In genomic region chrX:136689441-136689840, GRCh38 we compare ENCODE assay signal across 1 cellular context.
TF ChIP-seq lines count a peak whose summit lies in the region.

No MANE protein-coding gene starts in this region.

TF ChIP-seq in GM23338, 12 proteins besides CTCF, POLR2A, EP300 and RAD21 (continued from another document):
- TF ChIP-seq, protein P1, sequence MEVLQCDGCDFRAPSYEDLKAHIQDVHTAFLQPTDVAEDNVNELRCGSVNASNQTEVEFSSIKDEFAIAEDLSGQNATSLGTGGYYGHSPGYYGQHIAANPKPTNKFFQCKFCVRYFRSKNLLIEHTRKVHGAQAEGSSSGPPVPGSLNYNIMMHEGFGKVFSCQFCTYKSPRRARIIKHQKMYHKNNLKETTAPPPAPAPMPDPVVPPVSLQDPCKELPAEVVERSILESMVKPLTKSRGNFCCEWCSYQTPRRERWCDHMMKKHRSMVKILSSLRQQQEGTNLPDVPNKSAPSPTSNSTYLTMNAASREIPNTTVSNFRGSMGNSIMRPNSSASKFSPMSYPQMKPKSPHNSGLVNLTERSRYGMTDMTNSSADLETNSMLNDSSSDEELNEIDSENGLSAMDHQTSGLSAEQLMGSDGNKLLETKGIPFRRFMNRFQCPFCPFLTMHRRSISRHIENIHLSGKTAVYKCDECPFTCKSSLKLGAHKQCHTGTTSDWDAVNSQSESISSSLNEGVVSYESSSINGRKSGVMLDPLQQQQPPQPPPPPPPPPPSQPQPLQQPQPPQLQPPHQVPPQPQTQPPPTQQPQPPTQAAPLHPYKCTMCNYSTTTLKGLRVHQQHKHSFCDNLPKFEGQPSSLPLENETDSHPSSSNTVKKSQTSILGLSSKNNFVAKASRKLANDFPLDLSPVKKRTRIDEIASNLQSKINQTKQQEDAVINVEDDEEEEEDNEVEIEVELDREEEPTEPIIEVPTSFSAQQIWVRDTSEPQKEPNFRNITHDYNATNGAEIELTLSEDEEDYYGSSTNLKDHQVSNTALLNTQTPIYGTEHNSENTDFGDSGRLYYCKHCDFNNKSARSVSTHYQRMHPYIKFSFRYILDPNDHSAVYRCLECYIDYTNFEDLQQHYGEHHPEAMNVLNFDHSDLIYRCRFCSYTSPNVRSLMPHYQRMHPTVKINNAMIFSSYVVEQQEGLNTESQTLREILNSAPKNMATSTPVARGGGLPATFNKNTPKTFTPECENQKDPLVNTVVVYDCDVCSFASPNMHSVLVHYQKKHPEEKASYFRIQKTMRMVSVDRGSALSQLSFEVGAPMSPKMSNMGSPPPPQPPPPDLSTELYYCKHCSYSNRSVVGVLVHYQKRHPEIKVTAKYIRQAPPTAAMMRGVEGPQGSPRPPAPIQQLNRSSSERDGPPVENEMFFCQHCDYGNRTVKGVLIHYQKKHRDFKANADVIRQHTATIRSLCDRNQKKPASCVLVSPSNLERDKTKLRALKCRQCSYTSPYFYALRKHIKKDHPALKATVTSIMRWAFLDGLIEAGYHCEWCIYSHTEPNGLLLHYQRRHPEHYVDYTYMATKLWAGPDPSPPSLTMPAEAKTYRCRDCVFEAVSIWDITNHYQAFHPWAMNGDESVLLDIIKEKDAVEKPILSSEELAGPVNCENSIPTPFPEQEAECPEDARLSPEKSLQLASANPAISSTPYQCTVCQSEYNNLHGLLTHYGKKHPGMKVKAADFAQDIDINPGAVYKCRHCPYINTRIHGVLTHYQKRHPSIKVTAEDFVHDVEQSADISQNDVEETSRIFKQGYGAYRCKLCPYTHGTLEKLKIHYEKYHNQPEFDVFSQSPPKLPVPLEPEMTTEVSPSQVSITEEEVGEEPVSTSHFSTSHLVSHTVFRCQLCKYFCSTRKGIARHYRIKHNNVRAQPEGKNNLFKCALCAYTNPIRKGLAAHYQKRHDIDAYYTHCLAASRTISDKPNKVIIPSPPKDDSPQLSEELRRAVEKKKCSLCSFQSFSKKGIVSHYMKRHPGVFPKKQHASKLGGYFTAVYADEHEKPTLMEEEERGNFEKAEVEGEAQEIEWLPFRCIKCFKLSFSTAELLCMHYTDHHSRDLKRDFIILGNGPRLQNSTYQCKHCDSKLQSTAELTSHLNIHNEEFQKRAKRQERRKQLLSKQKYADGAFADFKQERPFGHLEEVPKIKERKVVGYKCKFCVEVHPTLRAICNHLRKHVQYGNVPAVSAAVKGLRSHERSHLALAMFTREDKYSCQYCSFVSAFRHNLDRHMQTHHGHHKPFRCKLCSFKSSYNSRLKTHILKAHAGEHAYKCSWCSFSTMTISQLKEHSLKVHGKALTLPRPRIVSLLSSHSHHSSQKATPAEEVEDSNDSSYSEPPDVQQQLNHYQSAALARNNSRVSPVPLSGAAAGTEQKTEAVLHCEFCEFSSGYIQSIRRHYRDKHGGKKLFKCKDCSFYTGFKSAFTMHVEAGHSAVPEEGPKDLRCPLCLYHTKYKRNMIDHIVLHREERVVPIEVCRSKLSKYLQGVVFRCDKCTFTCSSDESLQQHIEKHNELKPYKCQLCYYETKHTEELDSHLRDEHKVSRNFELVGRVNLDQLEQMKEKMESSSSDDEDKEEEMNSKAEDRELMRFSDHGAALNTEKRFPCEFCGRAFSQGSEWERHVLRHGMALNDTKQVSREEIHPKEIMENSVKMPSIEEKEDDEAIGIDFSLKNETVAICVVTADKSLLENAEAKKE (CRISPR knock-in tag; IDR thresholded peaks at IDR 0.05): no peak
- TF ChIP-seq POLR2AphosphoS5 (IDR thresholded peaks at IDR 0.05; ENCODE audit: low read depth): no peak
- TF ChIP-seq JUNB (IDR thresholded peaks at IDR 0.05; ENCODE audit: unreplicated experiment): no peak
